ENCODE assay signal across 8 cellular contexts in genomic region chrX:110442631-110443030, GRCh38.
DNase-seq lines count a peak whose midpoint lies in the region; ATAC-seq and TF ChIP-seq lines count a peak whose summit lies in the region.

No MANE protein-coding gene starts in this region.

- DNase-seq in A673 (ENCODE audit: low spot score) (peak; percentile 65), GM13976 (ENCODE audit: low spot score) (peak; percentile 13), NCI-H1436 (lab: John Stamatoyannopoulos, UW) (peak; percentile 28), choroid plexus epithelial cell (ENCODE audit: low read depth) (peak; percentile 34), substantia nigra (lab: John Stamatoyannopoulos, UW) (no peak), NCI-H2196 treated with DMSO at 0.1 percent for 48 hours (lab: John Stamatoyannopoulos, UW; ENCODE audit: unreplicated experiment) (no peak), OCI-M2 (lab: John Stamatoyannopoulos, UW; ENCODE audit: unreplicated experiment) (no peak)

- no TSS peak for BruUV-seq in A673 (replicated peaks; lab: Mats Ljungman, UMichigan)

- POLR2A ChIA-PET in A673 (lab: Charles Lee; ENCODE audit: low non-redundant PET) = interaction anchor here (0.6 kb wide), 1 partner anchor 39 kb away, joined by 3 read pairs; no protein-coding TSS in a partner anchor

- H3K36me3 ChIP-seq in A673 (ENCODE audit: insufficient read depth, low read length, poor library complexity, severe bottlenecking) = no peaks in the 10 kb centered on the region

- H3K4me3 ChIP-seq in A673 (ENCODE audit: low read depth, low read length, poor library complexity, severe bottlenecking) (no peak overlapping the region), choroid plexus epithelial cell (ENCODE audit: low read depth, low read length) (no peak overlapping the region)

- in situ Hi-C loops in GM13976 (cut with MboI; ENCODE audit: low sequenced_read_pairs, unreplicated experiment) = loop anchor here (10.0 kb wide), 1 partner anchor 412 kb away; no protein-coding TSS in a partner anchor

- H3K27me3 ChIP-seq in A673 (replicated peaks; ENCODE audit: insufficient read depth, low read depth, low read length, poor library complexity) = peaks cover 36% of the 10 kb centered on the region

- TF ChIP-seq CTCF in A673 (conservative IDR thresholded peaks at IDR 0.05; ENCODE audit: low read depth, low read length) (peak; percentile 51), GM13976 (IDR thresholded peaks at IDR 0.05; ENCODE audit: borderline replicate concordance, control extremely low read depth, extremely low read depth, insufficient read depth, missing control alignments) (no peak), choroid plexus epithelial cell (conservative IDR thresholded peaks at IDR 0.05; ENCODE audit: low read depth, low read length) (peak; percentile 15)

- H3K27ac ChIP-seq in A673 (ENCODE audit: low read depth, low read length, poor library complexity, severe bottlenecking) = no peak overlapping the region
- no peak overlapping the region for H3K27ac ChIP-seq in substantia nigra (ENCODE audit: low read depth, low read length, poor library complexity, severe bottlenecking)

- peak; percentile 72 for ATAC-seq in HG02610 (IDR thresholded peaks at IDR 0.05; ENCODE audit: unreplicated experiment)

- no peaks in the 10 kb centered on the region for H3K4me1 ChIP-seq in A673 (ENCODE audit: insufficient read depth, low read length, poor library complexity, severe bottlenecking)

- no peaks in the 10 kb centered on the region for H3K9me3 ChIP-seq in A673 (ENCODE audit: low read depth, low read length, poor library complexity, severe bottlenecking)

- intact Hi-C loops in A673 (cut with micrococcal nuclease; ENCODE audit: unreplicated experiment) = no loop called here

- CTCF ChIA-PET in A673 (lab: Charles Lee) = interaction anchor here (0.7 kb wide), 1 partner anchor 11 kb away, joined by 3 read pairs; no protein-coding TSS in a partner anchor

Comparison
In these comparisons a context has a peak if more than half of its experiments do, and no peak if none do; other contexts are left out.
1. DNase-seq: peak in A673 (single experiment), GM13976 (single experiment), NCI-H1436 (single experiment) and choroid plexus epithelial cell (single experiment); none in substantia nigra (0 of 49), NCI-H2196 treated with DMSO at 0.1 percent for 48 hours (single experiment) and OCI-M2 (single experiment).